1 cellular context compared by ENCODE assay signal in genomic region chr6:129774697-129775447, GRCh38.
A peak's percentile ranks its signal among the peaks of the same experiment; 100 is the strongest.
TF ChIP-seq lines count a peak whose summit lies in the region.

No MANE protein-coding gene starts in this region.

TF ChIP-seq in HEK293, 187 proteins besides CTCF, POLR2A, EP300 and RAD21 (continued from another document):
- TF ChIP-seq ZBTB48 (tag by site-specific recombination; IDR thresholded peaks at IDR 0.05) (no peak), ZNF121 (tag by site-specific recombination; IDR thresholded peaks at IDR 0.05) (no peak), TRIM28 (IDR thresholded peaks at IDR 0.05; ENCODE audit: borderline replicate concordance, low read length) (peak; percentile 74), KLF17 (tag by site-specific recombination; IDR thresholded peaks at IDR 0.05) (no peak), ZNF202 (tag by site-specific recombination; IDR thresholded peaks at IDR 0.05; ENCODE audit: borderline replicate concordance) (no peak)
